ENCODE assay signal across 1 cellular context in genomic region chr12:94148841-94149780, GRCh38.
A peak's percentile ranks its signal among the peaks of the same experiment; 100 is the strongest.
TF ChIP-seq lines count a peak whose summit lies in the region.

No MANE protein-coding gene starts in this region.

TF ChIP-seq in HepG2, 621 proteins besides CTCF, POLR2A, EP300 and RAD21 (continued from another document and continues in another):
- TF ChIP-seq HNRNPUL1 (IDR thresholded peaks at IDR 0.05; ENCODE audit: low read depth, low read length) (no peak), ZHX2 (IDR thresholded peaks at IDR 0.05; ENCODE audit: low read depth) (no peak), ZHX2 (CRISPR knock-in tag; IDR thresholded peaks at IDR 0.05; ENCODE audit: borderline replicate concordance) (no peak), PBX3 (CRISPR knock-in tag; IDR thresholded peaks at IDR 0.05; ENCODE audit: borderline replicate concordance) (no peak), DPF2 (CRISPR knock-in tag; IDR thresholded peaks at IDR 0.05; ENCODE audit: borderline replicate concordance, low read depth) (no peak), ONECUT2 (CRISPR knock-in tag; IDR thresholded peaks at IDR 0.05) (no peak), DMTF1 (CRISPR knock-in tag; IDR thresholded peaks at IDR 0.05) (peak; percentile 43; the same call in 1 of the 2 replicates), SALL1 (CRISPR knock-in tag; IDR thresholded peaks at IDR 0.05) (peak; percentile 77), MXD4 (CRISPR knock-in tag; IDR thresholded peaks at IDR 0.05) (no peak; the same call in 1 of the 2 replicates), KDM5B (CRISPR knock-in tag; IDR thresholded peaks at IDR 0.05; ENCODE audit: borderline replicate concordance) (peak; percentile 88), PAXIP1 (CRISPR knock-in tag; conservative IDR thresholded peaks at IDR 0.05) (0 out of 2 replicates have a peak, but pooled peaks have one; percentile 26), SKI (IDR thresholded peaks at IDR 0.05; ENCODE audit: partially characterized antibody) (peak; percentile 12), BRF2 (CRISPR knock-in tag; IDR thresholded peaks at IDR 0.05) (peak; percentile 44; the same call in 1 of the 2 replicates), ZNF589 (CRISPR knock-in tag; conservative IDR thresholded peaks at IDR 0.05) (no peak; the same call in 1 of the 2 replicates), ZNF607 (CRISPR knock-in tag; IDR thresholded peaks at IDR 0.05; ENCODE audit: borderline replicate concordance) (no peak; the same call in 1 of the 2 replicates), HOXA7 (CRISPR knock-in tag; IDR thresholded peaks at IDR 0.05) (peak; percentile 59; the same call in 1 of the 2 replicates), TRAFD1 (CRISPR knock-in tag; IDR thresholded peaks at IDR 0.05; ENCODE audit: borderline replicate concordance) (no peak), HINFP (CRISPR knock-in tag; IDR thresholded peaks at IDR 0.05; ENCODE audit: low read depth) (no peak), CREBL2 (CRISPR knock-in tag; IDR thresholded peaks at IDR 0.05; ENCODE audit: borderline replicate concordance) (no peak), ZNF160 (CRISPR knock-in tag; IDR thresholded peaks at IDR 0.05) (no peak), RORA (CRISPR knock-in tag; IDR thresholded peaks at IDR 0.05) (no peak), SP2 (CRISPR knock-in tag; IDR thresholded peaks at IDR 0.05) (no peak; the same call in 1 of the 2 replicates), ZSCAN20 (CRISPR knock-in tag; IDR thresholded peaks at IDR 0.05; ENCODE audit: borderline replicate concordance) (no peak; the same call in 1 of the 2 replicates), ZNF564 (CRISPR knock-in tag; IDR thresholded peaks at IDR 0.05) (no peak; the same call in 1 of the 2 replicates), ZNF205 (CRISPR knock-in tag; IDR thresholded peaks at IDR 0.05) (peak; percentile 71), TEAD2 (CRISPR knock-in tag; IDR thresholded peaks at IDR 0.05) (no peak), ZMAT3 (CRISPR knock-in tag; conservative IDR thresholded peaks at IDR 0.05) (peak; percentile 94), ZNF296 (CRISPR knock-in tag; conservative IDR thresholded peaks at IDR 0.05) (no peak), ZNF577 (CRISPR knock-in tag; IDR thresholded peaks at IDR 0.05; ENCODE audit: borderline replicate concordance, low read depth) (no peak), SAFB2 (CRISPR knock-in tag; IDR thresholded peaks at IDR 0.05; ENCODE audit: borderline replicate concordance, low read depth) (no peak; the same call in 1 of the 2 replicates), ZNF432 (CRISPR knock-in tag; IDR thresholded peaks at IDR 0.05; ENCODE audit: borderline replicate concordance) (no peak), SRSF9 (IDR thresholded peaks at IDR 0.05; ENCODE audit: borderline replicate concordance, insufficient read depth, low read depth, low read length, poor library complexity, severe bottlenecking) (no peak), HCFC1 (IDR thresholded peaks at IDR 0.05; ENCODE audit: low read depth, low read length) (no peak), NCOA5 (CRISPR knock-in tag; IDR thresholded peaks at IDR 0.05) (no peak), GATA4 (IDR thresholded peaks at IDR 0.05; ENCODE audit: borderline replicate concordance, low read depth) (no peak), MATR3 (CRISPR knock-in tag; IDR thresholded peaks at IDR 0.05) (no peak)
- TF ChIP-seq, protein P1, sequence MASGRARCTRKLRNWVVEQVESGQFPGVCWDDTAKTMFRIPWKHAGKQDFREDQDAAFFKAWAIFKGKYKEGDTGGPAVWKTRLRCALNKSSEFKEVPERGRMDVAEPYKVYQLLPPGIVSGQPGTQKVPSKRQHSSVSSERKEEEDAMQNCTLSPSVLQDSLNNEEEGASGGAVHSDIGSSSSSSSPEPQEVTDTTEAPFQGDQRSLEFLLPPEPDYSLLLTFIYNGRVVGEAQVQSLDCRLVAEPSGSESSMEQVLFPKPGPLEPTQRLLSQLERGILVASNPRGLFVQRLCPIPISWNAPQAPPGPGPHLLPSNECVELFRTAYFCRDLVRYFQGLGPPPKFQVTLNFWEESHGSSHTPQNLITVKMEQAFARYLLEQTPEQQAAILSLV (CRISPR knock-in tag; IDR thresholded peaks at IDR 0.05; ENCODE audit: borderline replicate concordance) = no peak
- TF ChIP-seq, protein P2, sequence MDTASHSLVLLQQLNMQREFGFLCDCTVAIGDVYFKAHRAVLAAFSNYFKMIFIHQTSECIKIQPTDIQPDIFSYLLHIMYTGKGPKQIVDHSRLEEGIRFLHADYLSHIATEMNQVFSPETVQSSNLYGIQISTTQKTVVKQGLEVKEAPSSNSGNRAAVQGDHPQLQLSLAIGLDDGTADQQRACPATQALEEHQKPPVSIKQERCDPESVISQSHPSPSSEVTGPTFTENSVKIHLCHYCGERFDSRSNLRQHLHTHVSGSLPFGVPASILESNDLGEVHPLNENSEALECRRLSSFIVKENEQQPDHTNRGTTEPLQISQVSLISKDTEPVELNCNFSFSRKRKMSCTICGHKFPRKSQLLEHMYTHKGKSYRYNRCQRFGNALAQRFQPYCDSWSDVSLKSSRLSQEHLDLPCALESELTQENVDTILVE (CRISPR knock-in tag; IDR thresholded peaks at IDR 0.05) = no peak
- TF ChIP-seq, protein P3, sequence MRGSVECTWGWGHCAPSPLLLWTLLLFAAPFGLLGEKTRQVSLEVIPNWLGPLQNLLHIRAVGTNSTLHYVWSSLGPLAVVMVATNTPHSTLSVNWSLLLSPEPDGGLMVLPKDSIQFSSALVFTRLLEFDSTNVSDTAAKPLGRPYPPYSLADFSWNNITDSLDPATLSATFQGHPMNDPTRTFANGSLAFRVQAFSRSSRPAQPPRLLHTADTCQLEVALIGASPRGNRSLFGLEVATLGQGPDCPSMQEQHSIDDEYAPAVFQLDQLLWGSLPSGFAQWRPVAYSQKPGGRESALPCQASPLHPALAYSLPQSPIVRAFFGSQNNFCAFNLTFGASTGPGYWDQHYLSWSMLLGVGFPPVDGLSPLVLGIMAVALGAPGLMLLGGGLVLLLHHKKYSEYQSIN (CRISPR knock-in tag; IDR thresholded peaks at IDR 0.05; ENCODE audit: borderline replicate concordance) = no peak
